15 cellular contexts compared by ENCODE assay signal in genomic region chr19:34731964-34732363, GRCh38.
"Had no signal": no experiment of that assay in that cellular context is flagged by ENCODE, and none has a peak within 500 bp of the region (broad histone marks: within the 10 kb centered on the region; RNA-seq: fewer than 3 reads in every experiment).

No MANE protein-coding gene starts in this region.

- ATAC-seq: activated naive CD4-positive, alpha-beta T cell treated with anti-CD3 and anti-CD28 coated beads, Interleukin-2, amount 50 U/mL, for 72 hours; left ventricle myocardium superior; SK-N-SH treated with all-trans-retinoic acid at 6 μM for 48 hours; stimulated activated memory B cell treated with anti-CD40 and anti-IgM and Interleukin-4, amounts not matched to agents 10 μg/mL and 1 μg/mL and 100 μg/mL, for 72 hours; T-helper 17 cell had no signal

- H3K36me3 ChIP-seq: thyroid gland had no signal

- DNase-seq: activated CD4-positive, alpha-beta T cell treated with anti-CD3 and anti-CD28 coated beads for 4 hours; activated effector memory CD4-positive, alpha-beta T cell treated with Interleukin-2 at 50 U/mL for 16 hours; hippocampal formation; kidney glomerular epithelial cell; mesendoderm; retina; stimulated activated CD4-positive, alpha-beta T cell treated with anti-CD3 and anti-CD28 coated beads, Interleukin-2, amount 100 ng/mL, for 48 hours; T-helper 17 cell; thyroid gland had no signal

- H3K27me3 ChIP-seq: thyroid gland had no signal

- H3K9me3 ChIP-seq: neutrophil, thyroid gland had no signal

- H3K27ac ChIP-seq: neutrophil, parathyroid adenoma, thyroid gland had no signal
